ENCODE assay signal across 8 cellular contexts in genomic region chr6:30914076-30914853, GRCh38. TPM values are rescaled to one million over a fixed set of nuclear protein-coding genes. Genes with fewer than 3 reads are reported as not detected.
DNase-seq lines count a peak whose midpoint lies in the region; ATAC-seq and TF ChIP-seq lines count a peak whose summit lies in the region.

TSS of gene VARS2 (plus strand) at chr6:30914238. CDS start at chr6:30914837, 599 bp downstream.

- H3K4me3 ChIP-seq in GM12865 (ENCODE audit: low read depth, low read length) (peak within 1 kb of the TSS; percentile 91), cardiac muscle cell (peak within 1 kb of the TSS; percentile 27), upper lobe of right lung (peak within 1 kb of the TSS; percentile 65)

- no peaks in the 10 kb centered on the region for H3K27me3 ChIP-seq in cardiac muscle cell
- no peaks in the 10 kb centered on the region for H3K27me3 ChIP-seq in upper lobe of right lung

- peaks cover 16% of the 10 kb centered on the region for H3K36me3 ChIP-seq in cardiac muscle cell
- peaks cover 42% of the 10 kb centered on the region for H3K36me3 ChIP-seq in upper lobe of right lung

- H3K9me3 ChIP-seq in cardiac muscle cell (ENCODE audit: low read depth) (no peaks in the 10 kb centered on the region), upper lobe of right lung (no peaks in the 10 kb centered on the region)

- TF ChIP-seq CTCF in GM12865 (IDR thresholded peaks at IDR 0.05; ENCODE audit: insufficient read depth, low read depth, low read length, missing control alignments) (peak; percentile 18), cardiac muscle cell (IDR thresholded peaks at IDR 0.05; ENCODE audit: low read depth, low read length) (peak; percentile 51), upper lobe of right lung (IDR thresholded peaks at IDR 0.05) (peak; percentile 43)

- H3K27ac ChIP-seq in cardiac muscle cell (peak within 1 kb of the TSS; percentile 90), upper lobe of right lung (peak within 1 kb of the TSS; percentile 90)

- DNase-seq in GM12865 (ENCODE audit: low read depth) (peak; percentile 94), NCI-H1105 (lab: John Stamatoyannopoulos, UW) (peak; percentile 87), SW 1271 (lab: John Stamatoyannopoulos, UW) (peak; percentile 43 to 89), cardiac muscle cell (ENCODE audit: low read depth in 1 of 2, low spot score in 1 of 2) (peak; percentile 94 to 96), posterior cingulate gyrus (peak; percentile 88 to 99 (median 92)), upper lobe of right lung (peak; percentile 95)
- DNase-seq in activated naive CD8-positive, alpha-beta T cell treated with anti-CD3 and anti-CD28 coated beads, Interleukin-2, amount 50 U/mL, for 16 hours (ENCODE audit: low read depth, low spot score): peak; percentile 60

- ATAC-seq in HG02588 (IDR thresholded peaks at IDR 0.05; ENCODE audit: unreplicated experiment): peak; percentile 90
- peak; percentile 96 for ATAC-seq in upper lobe of right lung

- intact Hi-C loops in posterior cingulate gyrus (cut with DNase I): loop anchor here (1.0 to 2.0 kb wide), 3 partner anchors 29 to 156 kb away; partner anchors contain the start of gene DDR1
- intact Hi-C loops in upper lobe of right lung (cut with DNase I): loop anchor here (10.0 kb wide), 1 partner anchor 161 kb away; no protein-coding TSS in a partner anchor

- H3K4me1 ChIP-seq in cardiac muscle cell (ENCODE audit: low read depth) (peaks cover 21% of the 10 kb centered on the region), upper lobe of right lung (peaks cover 17% of the 10 kb centered on the region)

RNA-seq across cellular contexts. Expression of gene VARS2, which starts in this region (rescaled TPM):
- total RNA-seq in cardiac muscle cell: 59.3 and 61.3 TPM in 2 replicates
- 24.8 and 27.5 TPM in 2 replicates for polyA plus RNA-seq in cardiac muscle cell
- 28.7 TPM for total RNA-seq in upper lobe of right lung

Comparison
In these comparisons a context has a peak if more than half of its experiments do, and no peak if none do; other contexts are left out.
1. Peak in every context shown above with its lines: DNase-seq, ATAC-seq, H3K4me3 ChIP-seq and H3K27ac ChIP-seq.
2. H3K4me3 ChIP-seq: peak in every context shown above with its lines; median percentile 91 in GM12865; 65 in upper lobe of right lung; 27 in cardiac muscle cell.